8 cellular contexts compared by ENCODE assay signal in the genomic region with DNA sequence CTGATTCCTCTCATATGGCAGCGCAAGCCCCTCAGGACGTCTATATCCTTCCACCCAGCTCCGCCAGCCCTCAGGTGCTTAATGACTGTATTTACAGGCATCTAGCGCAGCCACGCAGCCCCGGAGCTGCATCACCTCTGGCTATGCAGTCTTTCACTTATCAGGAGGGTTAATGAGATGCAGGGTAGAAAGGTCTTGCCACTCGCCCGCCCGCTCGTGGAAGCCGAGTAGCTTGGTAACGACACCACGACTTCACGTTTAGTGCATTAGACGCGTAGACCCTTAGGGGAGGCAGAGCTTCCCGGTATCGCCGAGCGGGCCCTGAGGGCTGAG. TPM values are rescaled to one million over a fixed set of nuclear protein-coding genes. Genes with fewer than 3 reads are reported as not detected.
A peak's percentile ranks its signal among the peaks of the same experiment; 100 is the strongest.
DNase-seq lines count a peak whose midpoint lies in the region; ATAC-seq and TF ChIP-seq lines count a peak whose summit lies in the region.

No MANE protein-coding gene starts in this region.

- CTCF ChIA-PET in A673 (lab: Charles Lee) (interaction anchor here (0.6 kb wide), 1 partner anchor 115 kb away, joined by 3 read pairs; no protein-coding TSS in a partner anchor), MCF 10A (lab: Yijun Ruan, JAX) (interaction anchor here (0.7 to 3.1 kb wide), 3 partner anchors 17 to 105 kb away, joined by 5 to 13 read pairs (median 9); no protein-coding TSS in a partner anchor)

- POLR2A ChIA-PET in A673 (lab: Charles Lee; ENCODE audit: low non-redundant PET) (interaction anchor here (0.6 kb wide), 1 partner anchor 102 kb away, joined by 4 read pairs; no protein-coding TSS in a partner anchor), MCF 10A (lab: Yijun Ruan, JAX) (interaction anchor here (1.0 to 6.0 kb wide), 6 partner anchors 12 to 128 kb away, joined by 4 to 51 read pairs (median 9); no protein-coding TSS in a partner anchor)

- BruUV-seq in A673 (replicated peaks; lab: Mats Ljungman, UMichigan): no TSS peak
- BruUV-seq in MCF 10A (replicated peaks; lab: Mats Ljungman, UMichigan): no TSS peak

- DNase-seq in A673 (ENCODE audit: low spot score): no peak
- no peak for DNase-seq in MCF 10A (ENCODE audit: unreplicated experiment)
- no peak for DNase-seq in left lung
- DNase-seq in testis: peak; percentile 13
- DNase-seq in NOMO-1 treated with dmso at 0.1 percent for 144 hours (lab: John Stamatoyannopoulos, UW; ENCODE audit: unreplicated experiment): no peak
- DNase-seq in NCI-H226: no peak

- ATAC-seq in left lung (peak; percentile 2), HG02870 (IDR thresholded peaks at IDR 0.05; ENCODE audit: unreplicated experiment) (no peak)

- H3K9me3 ChIP-seq in A673 (ENCODE audit: low read depth, low read length, poor library complexity, severe bottlenecking) (no peaks in the 10 kb centered on the region), HUES6 (ENCODE audit: control insufficient read depth, insufficient read depth, low read depth, low read length) (no peaks in the 10 kb centered on the region), left lung (no peaks in the 10 kb centered on the region), testis (no peaks in the 10 kb centered on the region)

- H3K27me3 Mint-ChIP-seq in MCF 10A (ENCODE audit: insufficient read depth, unreplicated experiment): peaks cover 11% of the 10 kb centered on the region

- H3K27me3 ChIP-seq in A673 (replicated peaks; ENCODE audit: insufficient read depth, low read depth, low read length, poor library complexity): no peaks in the 10 kb centered on the region
- peaks cover 18% of the 10 kb centered on the region; the same call in 1 of the 2 replicates for H3K27me3 ChIP-seq in HUES6 (ENCODE audit: control insufficient read depth, insufficient read depth, low read length)
- H3K27me3 ChIP-seq in left lung: peaks cover 0 to 42% of the 10 kb centered on the region in 2 donors
- no peaks in the 10 kb centered on the region for H3K27me3 ChIP-seq in testis

- no peak overlapping the region for H3K27ac Mint-ChIP-seq in MCF 10A (ENCODE audit: low read depth, unreplicated experiment)

- TF ChIP-seq POLR2A in testis (IDR thresholded peaks at IDR 0.05): no peak

- H3K4me1 ChIP-seq in A673 (ENCODE audit: insufficient read depth, low read length, poor library complexity, severe bottlenecking): no peaks in the 10 kb centered on the region
- peaks cover 20% of the 10 kb centered on the region for H3K4me1 ChIP-seq in HUES6 (ENCODE audit: control insufficient read depth, insufficient read depth, low read length)
- H3K4me1 ChIP-seq in left lung: no peaks in the 10 kb centered on the region
- no peaks in the 10 kb centered on the region for H3K4me1 ChIP-seq in testis

- intact Hi-C loops in A673 (cut with micrococcal nuclease; ENCODE audit: unreplicated experiment) (loop anchor here (5.0 kb wide), 1 partner anchor 117 kb away; no protein-coding TSS in a partner anchor), MCF 10A (cut with micrococcal nuclease) (loop anchor here (2.0 to 10.0 kb wide), 2 partner anchors 39 to 115 kb away; no protein-coding TSS in a partner anchor), left lung (cut with DNase I) (no loop called here), testis (cut with DNase I; ENCODE audit: low total_unique reads) (no loop called here)

- H3K4me3 ChIP-seq in A673 (ENCODE audit: low read depth, low read length, poor library complexity, severe bottlenecking): peak overlapping the region; percentile 62
- peak overlapping the region; percentile 80 for H3K4me3 ChIP-seq in HUES6 (ENCODE audit: low read depth, low read length)
- H3K4me3 ChIP-seq in left lung: peak overlapping the region; percentile 29 to 43
- peak overlapping the region; percentile 26 to 56 for H3K4me3 ChIP-seq in testis

- H3K9ac ChIP-seq in HUES6 (ENCODE audit: low read length): peak overlapping the region; percentile 68

- no peaks in the 10 kb centered on the region for H3K9me3 Mint-ChIP-seq in MCF 10A (ENCODE audit: unreplicated experiment)

- no peaks in the 10 kb centered on the region for H3K36me3 ChIP-seq in A673 (ENCODE audit: insufficient read depth, low read length, poor library complexity, severe bottlenecking)
- H3K36me3 ChIP-seq in HUES6 (ENCODE audit: control insufficient read depth, insufficient read depth, low read length): no peaks in the 10 kb centered on the region
- H3K36me3 ChIP-seq in left lung: no peaks in the 10 kb centered on the region
- H3K36me3 ChIP-seq in testis (ENCODE audit: low read depth, missing control alignments): no peaks in the 10 kb centered on the region

- no peak for TF ChIP-seq CTCF in A673 (conservative IDR thresholded peaks at IDR 0.05; ENCODE audit: low read depth, low read length)
- TF ChIP-seq CTCF in MCF 10A (IDR thresholded peaks at IDR 0.05; ENCODE audit: unreplicated experiment): no peak
- TF ChIP-seq CTCF in left lung (IDR thresholded peaks at IDR 0.05): no peak
- TF ChIP-seq CTCF in testis (IDR thresholded peaks at IDR 0.05): no peak

- 12% methylated on average over 19 of the region's 20 CpGs; no CpG with 5 or more reads in 1 of the 2 donors for WGBS in testis, 2 donors

- no peaks in the 10 kb centered on the region for H3K36me3 Mint-ChIP-seq in MCF 10A (ENCODE audit: insufficient read depth, unreplicated experiment)

- peak overlapping the region; percentile 81 for H3K27ac ChIP-seq in A673 (ENCODE audit: low read depth, low read length, poor library complexity, severe bottlenecking)
- no peak overlapping the region; the same call in 1 of the 2 replicates for H3K27ac ChIP-seq in HUES6 (ENCODE audit: low read depth, low read length)
- H3K27ac ChIP-seq in left lung: no peak overlapping the region
- no peak overlapping the region for H3K27ac ChIP-seq in testis

- no peaks in the 10 kb centered on the region for H3K4me1 Mint-ChIP-seq in MCF 10A (ENCODE audit: insufficient read depth, unreplicated experiment)

- H3K4me3 Mint-ChIP-seq in MCF 10A (ENCODE audit: unreplicated experiment): peak overlapping the region; percentile 89

RNA-seq across cellular contexts. Expression of a gene that starts 1.5 kb away (rescaled TPM):
- 17.8 and 24.7 TPM in 2 replicates for total RNA-seq in A673 (2021)
- total RNA-seq in MCF 10A (2022): 11.9 and 13.7 TPM in 2 replicates
- 10 to 100 TPM; 16.4 to 22.9 TPM for total RNA-seq in left lung
- total RNA-seq in testis: 1 to 10 TPM; 2.6 to 3.2 TPM
- 6.7 TPM for polyA plus RNA-seq in testis (ENCODE audit: insufficient read depth, low read depth, low replicate concordance)

Comparison
In these comparisons a context has a peak if more than half of its experiments do, and no peak if none do; other contexts are left out.
1. intact Hi-C loops: an anchor here in A673 (5.0 kb wide) and MCF 10A (2.0 to 10.0 kb wide); none called in left lung and testis.